Comparison of ENCODE assay signal across 8 cellular contexts in genomic region chr16:66947302-66948033, GRCh38. TPM values are rescaled to one million over a fixed set of nuclear protein-coding genes. Genes with fewer than 3 reads are reported as not detected.
DNase-seq lines count a peak whose midpoint lies in the region; ATAC-seq and TF ChIP-seq lines count a peak whose summit lies in the region.

No MANE protein-coding gene starts in this region.

- POLR2A ChIA-PET in WTC11 (lab: Charles Lee): no interaction called here

- H3K4me3 ChIP-seq in cardiac fibroblast (replicated peaks in 1 of 2; ENCODE audit: low read depth in 2 of 2, low read length in 2 of 2): peak overlapping the region; percentile 51 to 57

- H3K27me3 Mint-ChIP-seq in WTC11 (ENCODE audit: low read depth): peaks cover 55% of the 10 kb centered on the region

- peak; percentile 74 for ATAC-seq in HG02938 (IDR thresholded peaks at IDR 0.05; ENCODE audit: unreplicated experiment)
- ATAC-seq in WTC11: peak; percentile 80
- no peak for ATAC-seq in HG02571 (IDR thresholded peaks at IDR 0.05; ENCODE audit: unreplicated experiment)

- H3K4me3 Mint-ChIP-seq in WTC11: peak overlapping the region; percentile 82

- H3K9me3 Mint-ChIP-seq in WTC11: peaks cover 9% of the 10 kb centered on the region

- peaks cover 10% of the 10 kb centered on the region; the same call in 1 of the 2 replicates for H3K36me3 Mint-ChIP-seq in WTC11

- CTCF ChIA-PET in WTC11 (lab: Charles Lee): interaction anchor here (0.7 to 2.5 kb wide), 7 partner anchors 13 to 238 kb away, joined by 3 to 9 read pairs (median 3); partner anchors contain the start of gene CES3

- H3K4me1 Mint-ChIP-seq in WTC11: peaks cover 12% of the 10 kb centered on the region

- DNase-seq in NCI-H2196 (lab: John Stamatoyannopoulos, UW; ENCODE audit: unreplicated experiment) (peak; percentile 60), WTC11 (ENCODE audit: low spot score) (peak; percentile 91), cardiac fibroblast (ENCODE audit: low read depth in 2 of 2) (peak; percentile 86 to 90), islet precursor cell (peak; percentile 83)
- peak; percentile 72 to 90 (median 77) for DNase-seq in stimulated activated CD4-positive, alpha-beta T cell treated with anti-CD3 and anti-CD28 coated beads, Interleukin-12 subunit alpha, Interleukin-12 subunit beta, amount 100 ng/mL, for 48 hours (ENCODE audit: low read depth in 2 of 3, low spot score in 1 of 3)

- TF ChIP-seq CTCF in GM12872 (IDR thresholded peaks at IDR 0.05; ENCODE audit: insufficient read depth, low read depth, low read length) (peak; percentile 83), WTC11 (IDR thresholded peaks at IDR 0.05) (peak; percentile 86), cardiac fibroblast (IDR thresholded peaks at IDR 0.05; ENCODE audit: low read depth, low read length) (peak; percentile 84)

- H3K27ac Mint-ChIP-seq in WTC11: no peak overlapping the region

TF ChIP-seq in WTC11, 78 proteins besides CTCF, POLR2A, EP300 and RAD21:
- TF ChIP-seq USF2 (CRISPR knock-in tag; IDR thresholded peaks at IDR 0.05): peak; percentile 52; the same call in 1 of the 2 replicates
- TF ChIP-seq SP1 (CRISPR knock-in tag; conservative IDR thresholded peaks at IDR 0.05): 0 out of 2 replicates have a peak, but pooled peaks have one; percentile 13
- TF ChIP-seq ERG (CRISPR knock-in tag; IDR thresholded peaks at IDR 0.05): no peak

RNA-seq across cellular contexts. Expression of gene CES2, which starts 12.2 kb away (rescaled TPM):
- 21.6 to 29.7 TPM (median 23.2 TPM) in 3 replicates for total RNA-seq in WTC11 (2021)

RNA-seq across cellular contexts. Expression of gene CIAO2B, which starts 13.3 kb away (rescaled TPM):
- 59.7 to 72.7 TPM (median 71.4 TPM) in 3 replicates for total RNA-seq in WTC11 (2021)

RNA-seq across cellular contexts. Expression of gene CES3, which starts 13.6 kb away (rescaled TPM):
- total RNA-seq in WTC11 (2021): 3.3 to 6.0 TPM (median 5.7 TPM) in 3 replicates

RNA-seq across cellular contexts. Expression of gene RRAD, which starts 22.1 kb away (rescaled TPM):
- 0.16 to 0.52 TPM (median 0.18 TPM) in 3 replicates for total RNA-seq in WTC11 (2021)

RNA-seq across cellular contexts. Expression of gene CDH16, which starts 28.8 kb away (rescaled TPM):
- total RNA-seq in WTC11 (2021): not detected in 3 replicates
